1 cellular context compared by ENCODE assay signal in the genomic region with DNA sequence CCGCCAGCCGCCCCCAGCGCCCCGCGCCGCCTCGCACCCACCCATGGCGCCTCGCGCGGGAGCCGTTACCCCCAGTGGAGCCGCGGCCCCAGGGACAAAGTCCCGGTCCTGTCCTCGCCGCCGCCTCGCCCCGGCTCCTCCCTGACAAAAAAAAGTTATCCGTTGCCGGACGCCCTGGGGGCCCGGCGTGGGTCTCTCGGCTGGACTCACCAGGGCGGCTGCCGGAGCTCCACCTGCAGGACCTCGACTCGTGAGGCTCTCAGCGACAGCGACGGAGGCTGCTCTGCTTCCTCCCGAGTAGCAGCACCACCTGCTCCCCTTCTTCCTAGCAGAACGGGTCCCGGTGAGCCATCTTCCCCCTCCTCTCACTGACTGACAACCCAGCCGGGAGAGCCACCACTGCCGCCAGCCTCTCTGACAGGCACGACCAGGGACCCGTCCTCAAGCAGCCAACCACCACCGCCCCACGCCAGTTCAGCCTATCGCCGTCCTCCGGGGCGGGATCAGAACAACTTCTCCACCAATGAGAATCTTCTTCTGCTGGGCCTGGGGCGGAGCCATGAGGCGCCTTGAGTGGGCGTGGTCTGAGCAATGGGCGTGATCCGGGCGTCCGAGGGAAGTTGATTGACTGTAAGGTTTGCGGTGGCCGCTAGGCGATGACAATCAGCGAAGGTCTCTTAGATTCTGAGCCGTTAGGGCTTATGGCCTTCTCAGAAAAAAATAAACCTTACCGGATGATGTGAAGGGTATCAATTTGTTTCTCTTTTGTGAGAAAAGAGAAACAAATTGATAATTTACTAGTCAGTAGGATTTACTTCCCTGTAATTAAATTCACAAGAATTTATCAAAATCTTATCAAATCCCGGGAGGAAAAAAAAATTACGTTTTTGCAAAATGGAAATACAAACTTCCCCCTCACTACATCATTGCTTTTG.
A peak's percentile ranks its signal among the peaks of the same experiment; 100 is the strongest.
TF ChIP-seq lines count a peak whose summit lies in the region.

A gene (minus strand): TSS at position 416 of the 935 bp plus-strand sequence. CDS start 23,019 bp downstream, outside the sequence.

TF ChIP-seq in K562, 482 proteins besides CTCF, POLR2A, EP300 and RAD21 (continued from another document and continues in another):
- TF ChIP-seq WHSC1 (IDR thresholded peaks at IDR 0.05; ENCODE audit: low read length): no peak
- TF ChIP-seq SMARCE1 (IDR thresholded peaks at IDR 0.05): no peak
- no peak for TF ChIP-seq ZNF263 (CRISPR knock-in tag; IDR thresholded peaks at IDR 0.05; ENCODE audit: borderline replicate concordance)
- TF ChIP-seq MAFK (IDR thresholded peaks at IDR 0.05; ENCODE audit: low read length): no peak
- TF ChIP-seq MIER1 (IDR thresholded peaks at IDR 0.05; ENCODE audit: low read depth): no peak
- no peak for TF ChIP-seq CEBPB (tag; IDR thresholded peaks at IDR 0.05)
- no peak for TF ChIP-seq SMARCC2 (IDR thresholded peaks at IDR 0.05; ENCODE audit: low read depth)
- no peak for TF ChIP-seq STAT5B (CRISPR knock-in tag; IDR thresholded peaks at IDR 0.05)
- TF ChIP-seq, protein P1, sequence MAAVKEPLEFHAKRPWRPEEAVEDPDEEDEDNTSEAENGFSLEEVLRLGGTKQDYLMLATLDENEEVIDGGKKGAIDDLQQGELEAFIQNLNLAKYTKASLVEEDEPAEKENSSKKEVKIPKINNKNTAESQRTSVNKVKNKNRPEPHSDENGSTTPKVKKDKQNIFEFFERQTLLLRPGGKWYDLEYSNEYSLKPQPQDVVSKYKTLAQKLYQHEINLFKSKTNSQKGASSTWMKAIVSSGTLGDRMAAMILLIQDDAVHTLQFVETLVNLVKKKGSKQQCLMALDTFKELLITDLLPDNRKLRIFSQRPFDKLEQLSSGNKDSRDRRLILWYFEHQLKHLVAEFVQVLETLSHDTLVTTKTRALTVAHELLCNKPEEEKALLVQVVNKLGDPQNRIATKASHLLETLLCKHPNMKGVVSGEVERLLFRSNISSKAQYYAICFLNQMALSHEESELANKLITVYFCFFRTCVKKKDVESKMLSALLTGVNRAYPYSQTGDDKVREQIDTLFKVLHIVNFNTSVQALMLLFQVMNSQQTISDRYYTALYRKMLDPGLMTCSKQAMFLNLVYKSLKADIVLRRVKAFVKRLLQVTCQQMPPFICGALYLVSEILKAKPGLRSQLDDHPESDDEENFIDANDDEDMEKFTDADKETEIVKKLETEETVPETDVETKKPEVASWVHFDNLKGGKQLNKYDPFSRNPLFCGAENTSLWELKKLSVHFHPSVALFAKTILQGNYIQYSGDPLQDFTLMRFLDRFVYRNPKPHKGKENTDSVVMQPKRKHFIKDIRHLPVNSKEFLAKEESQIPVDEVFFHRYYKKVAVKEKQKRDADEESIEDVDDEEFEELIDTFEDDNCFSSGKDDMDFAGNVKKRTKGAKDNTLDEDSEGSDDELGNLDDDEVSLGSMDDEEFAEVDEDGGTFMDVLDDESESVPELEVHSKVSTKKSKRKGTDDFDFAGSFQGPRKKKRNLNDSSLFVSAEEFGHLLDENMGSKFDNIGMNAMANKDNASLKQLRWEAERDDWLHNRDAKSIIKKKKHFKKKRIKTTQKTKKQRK (IDR thresholded peaks at IDR 0.05; ENCODE audit: borderline replicate concordance, low read depth, low read length): peak; percentile 78; the same call in 1 of the 2 replicates
- 0 out of 2 replicates have a peak, but pooled peaks have one; percentile 60 for TF ChIP-seq POLR2AphosphoS2 (IDR thresholded peaks at IDR 0.05; ENCODE audit: low read length)
- TF ChIP-seq, protein P2, sequence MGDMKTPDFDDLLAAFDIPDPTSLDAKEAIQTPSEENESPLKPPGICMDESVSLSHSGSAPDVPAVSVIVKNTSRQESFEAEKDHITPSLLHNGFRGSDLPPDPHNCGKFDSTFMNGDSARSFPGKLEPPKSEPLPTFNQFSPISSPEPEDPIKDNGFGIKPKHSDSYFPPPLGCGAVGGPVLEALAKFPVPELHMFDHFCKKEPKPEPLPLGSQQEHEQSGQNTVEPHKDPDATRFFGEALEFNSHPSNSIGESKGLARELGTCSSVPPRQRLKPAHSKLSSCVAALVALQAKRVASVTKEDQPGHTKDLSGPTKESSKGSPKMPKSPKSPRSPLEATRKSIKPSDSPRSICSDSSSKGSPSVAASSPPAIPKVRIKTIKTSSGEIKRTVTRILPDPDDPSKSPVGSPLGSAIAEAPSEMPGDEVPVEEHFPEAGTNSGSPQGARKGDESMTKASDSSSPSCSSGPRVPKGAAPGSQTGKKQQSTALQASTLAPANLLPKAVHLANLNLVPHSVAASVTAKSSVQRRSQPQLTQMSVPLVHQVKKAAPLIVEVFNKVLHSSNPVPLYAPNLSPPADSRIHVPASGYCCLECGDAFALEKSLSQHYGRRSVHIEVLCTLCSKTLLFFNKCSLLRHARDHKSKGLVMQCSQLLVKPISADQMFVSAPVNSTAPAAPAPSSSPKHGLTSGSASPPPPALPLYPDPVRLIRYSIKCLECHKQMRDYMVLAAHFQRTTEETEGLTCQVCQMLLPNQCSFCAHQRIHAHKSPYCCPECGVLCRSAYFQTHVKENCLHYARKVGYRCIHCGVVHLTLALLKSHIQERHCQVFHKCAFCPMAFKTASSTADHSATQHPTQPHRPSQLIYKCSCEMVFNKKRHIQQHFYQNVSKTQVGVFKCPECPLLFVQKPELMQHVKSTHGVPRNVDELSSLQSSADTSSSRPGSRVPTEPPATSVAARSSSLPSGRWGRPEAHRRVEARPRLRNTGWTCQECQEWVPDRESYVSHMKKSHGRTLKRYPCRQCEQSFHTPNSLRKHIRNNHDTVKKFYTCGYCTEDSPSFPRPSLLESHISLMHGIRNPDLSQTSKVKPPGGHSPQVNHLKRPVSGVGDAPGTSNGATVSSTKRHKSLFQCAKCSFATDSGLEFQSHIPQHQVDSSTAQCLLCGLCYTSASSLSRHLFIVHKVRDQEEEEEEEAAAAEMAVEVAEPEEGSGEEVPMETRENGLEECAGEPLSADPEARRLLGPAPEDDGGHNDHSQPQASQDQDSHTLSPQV (IDR thresholded peaks at IDR 0.05): no peak
- no peak; the same call in 1 of the 2 replicates for TF ChIP-seq GABPA (tag; conservative IDR thresholded peaks at IDR 0.05; ENCODE audit: low read depth)
- peak; percentile 49; the same call in 1 of the 2 replicates for TF ChIP-seq FOXM1 (IDR thresholded peaks at IDR 0.05; ENCODE audit: low read depth)
- no peak for TF ChIP-seq FOXM1 (CRISPR knock-in tag; IDR thresholded peaks at IDR 0.05; ENCODE audit: low read depth)
- TF ChIP-seq, protein P3, sequence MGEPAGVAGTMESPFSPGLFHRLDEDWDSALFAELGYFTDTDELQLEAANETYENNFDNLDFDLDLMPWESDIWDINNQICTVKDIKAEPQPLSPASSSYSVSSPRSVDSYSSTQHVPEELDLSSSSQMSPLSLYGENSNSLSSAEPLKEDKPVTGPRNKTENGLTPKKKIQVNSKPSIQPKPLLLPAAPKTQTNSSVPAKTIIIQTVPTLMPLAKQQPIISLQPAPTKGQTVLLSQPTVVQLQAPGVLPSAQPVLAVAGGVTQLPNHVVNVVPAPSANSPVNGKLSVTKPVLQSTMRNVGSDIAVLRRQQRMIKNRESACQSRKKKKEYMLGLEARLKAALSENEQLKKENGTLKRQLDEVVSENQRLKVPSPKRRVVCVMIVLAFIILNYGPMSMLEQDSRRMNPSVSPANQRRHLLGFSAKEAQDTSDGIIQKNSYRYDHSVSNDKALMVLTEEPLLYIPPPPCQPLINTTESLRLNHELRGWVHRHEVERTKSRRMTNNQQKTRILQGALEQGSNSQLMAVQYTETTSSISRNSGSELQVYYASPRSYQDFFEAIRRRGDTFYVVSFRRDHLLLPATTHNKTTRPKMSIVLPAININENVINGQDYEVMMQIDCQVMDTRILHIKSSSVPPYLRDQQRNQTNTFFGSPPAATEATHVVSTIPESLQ (CRISPR knock-in tag; IDR thresholded peaks at IDR 0.05): no peak; the same call in 1 of the 2 replicates
- no peak for TF ChIP-seq KAT8 (IDR thresholded peaks at IDR 0.05; ENCODE audit: low read depth)
- TF ChIP-seq, protein P4, sequence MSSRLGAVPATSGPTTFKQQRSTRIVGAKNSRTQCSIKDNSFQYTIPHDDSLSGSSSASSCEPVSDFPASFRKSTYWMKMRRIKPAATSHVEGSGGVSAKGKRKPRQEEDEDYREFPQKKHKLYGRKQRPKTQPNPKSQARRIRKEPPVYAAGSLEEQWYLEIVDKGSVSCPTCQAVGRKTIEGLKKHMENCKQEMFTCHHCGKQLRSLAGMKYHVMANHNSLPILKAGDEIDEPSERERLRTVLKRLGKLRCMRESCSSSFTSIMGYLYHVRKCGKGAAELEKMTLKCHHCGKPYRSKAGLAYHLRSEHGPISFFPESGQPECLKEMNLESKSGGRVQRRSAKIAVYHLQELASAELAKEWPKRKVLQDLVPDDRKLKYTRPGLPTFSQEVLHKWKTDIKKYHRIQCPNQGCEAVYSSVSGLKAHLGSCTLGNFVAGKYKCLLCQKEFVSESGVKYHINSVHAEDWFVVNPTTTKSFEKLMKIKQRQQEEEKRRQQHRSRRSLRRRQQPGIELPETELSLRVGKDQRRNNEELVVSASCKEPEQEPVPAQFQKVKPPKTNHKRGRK (tag; IDR thresholded peaks at IDR 0.05): no peak
- TF ChIP-seq ZNF780A (CRISPR knock-in tag; IDR thresholded peaks at IDR 0.05): no peak
- TF ChIP-seq, protein P5, sequence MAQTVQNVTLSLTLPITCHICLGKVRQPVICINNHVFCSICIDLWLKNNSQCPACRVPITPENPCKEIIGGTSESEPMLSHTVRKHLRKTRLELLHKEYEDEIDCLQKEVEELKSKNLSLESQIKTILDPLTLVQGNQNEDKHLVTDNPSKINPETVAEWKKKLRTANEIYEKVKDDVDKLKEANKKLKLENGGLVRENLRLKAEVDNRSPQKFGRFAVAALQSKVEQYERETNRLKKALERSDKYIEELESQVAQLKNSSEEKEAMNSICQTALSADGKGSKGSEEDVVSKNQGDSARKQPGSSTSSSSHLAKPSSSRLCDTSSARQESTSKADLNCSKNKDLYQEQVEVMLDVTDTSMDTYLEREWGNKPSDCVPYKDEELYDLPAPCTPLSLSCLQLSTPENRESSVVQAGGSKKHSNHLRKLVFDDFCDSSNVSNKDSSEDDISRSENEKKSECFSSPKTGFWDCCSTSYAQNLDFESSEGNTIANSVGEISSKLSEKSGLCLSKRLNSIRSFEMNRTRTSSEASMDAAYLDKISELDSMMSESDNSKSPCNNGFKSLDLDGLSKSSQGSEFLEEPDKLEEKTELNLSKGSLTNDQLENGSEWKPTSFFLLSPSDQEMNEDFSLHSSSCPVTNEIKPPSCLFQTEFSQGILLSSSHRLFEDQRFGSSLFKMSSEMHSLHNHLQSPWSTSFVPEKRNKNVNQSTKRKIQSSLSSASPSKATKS (CRISPR knock-in tag; IDR thresholded peaks at IDR 0.05): no peak
- no peak for TF ChIP-seq COPS2 (conservative IDR thresholded peaks at IDR 0.05)
- TF ChIP-seq HDAC3 (IDR thresholded peaks at IDR 0.05; ENCODE audit: borderline replicate concordance, partially characterized antibody): no peak
- TF ChIP-seq TEAD4 (IDR thresholded peaks at IDR 0.05; ENCODE audit: low read length): no peak; the same call in 1 of the 2 replicates
- TF ChIP-seq TEAD4 (CRISPR knock-in tag; IDR thresholded peaks at IDR 0.05; ENCODE audit: borderline replicate concordance): no peak
- TF ChIP-seq SMAD2 (IDR thresholded peaks at IDR 0.05; ENCODE audit: low read depth, low read length): no peak
- TF ChIP-seq, protein P6, sequence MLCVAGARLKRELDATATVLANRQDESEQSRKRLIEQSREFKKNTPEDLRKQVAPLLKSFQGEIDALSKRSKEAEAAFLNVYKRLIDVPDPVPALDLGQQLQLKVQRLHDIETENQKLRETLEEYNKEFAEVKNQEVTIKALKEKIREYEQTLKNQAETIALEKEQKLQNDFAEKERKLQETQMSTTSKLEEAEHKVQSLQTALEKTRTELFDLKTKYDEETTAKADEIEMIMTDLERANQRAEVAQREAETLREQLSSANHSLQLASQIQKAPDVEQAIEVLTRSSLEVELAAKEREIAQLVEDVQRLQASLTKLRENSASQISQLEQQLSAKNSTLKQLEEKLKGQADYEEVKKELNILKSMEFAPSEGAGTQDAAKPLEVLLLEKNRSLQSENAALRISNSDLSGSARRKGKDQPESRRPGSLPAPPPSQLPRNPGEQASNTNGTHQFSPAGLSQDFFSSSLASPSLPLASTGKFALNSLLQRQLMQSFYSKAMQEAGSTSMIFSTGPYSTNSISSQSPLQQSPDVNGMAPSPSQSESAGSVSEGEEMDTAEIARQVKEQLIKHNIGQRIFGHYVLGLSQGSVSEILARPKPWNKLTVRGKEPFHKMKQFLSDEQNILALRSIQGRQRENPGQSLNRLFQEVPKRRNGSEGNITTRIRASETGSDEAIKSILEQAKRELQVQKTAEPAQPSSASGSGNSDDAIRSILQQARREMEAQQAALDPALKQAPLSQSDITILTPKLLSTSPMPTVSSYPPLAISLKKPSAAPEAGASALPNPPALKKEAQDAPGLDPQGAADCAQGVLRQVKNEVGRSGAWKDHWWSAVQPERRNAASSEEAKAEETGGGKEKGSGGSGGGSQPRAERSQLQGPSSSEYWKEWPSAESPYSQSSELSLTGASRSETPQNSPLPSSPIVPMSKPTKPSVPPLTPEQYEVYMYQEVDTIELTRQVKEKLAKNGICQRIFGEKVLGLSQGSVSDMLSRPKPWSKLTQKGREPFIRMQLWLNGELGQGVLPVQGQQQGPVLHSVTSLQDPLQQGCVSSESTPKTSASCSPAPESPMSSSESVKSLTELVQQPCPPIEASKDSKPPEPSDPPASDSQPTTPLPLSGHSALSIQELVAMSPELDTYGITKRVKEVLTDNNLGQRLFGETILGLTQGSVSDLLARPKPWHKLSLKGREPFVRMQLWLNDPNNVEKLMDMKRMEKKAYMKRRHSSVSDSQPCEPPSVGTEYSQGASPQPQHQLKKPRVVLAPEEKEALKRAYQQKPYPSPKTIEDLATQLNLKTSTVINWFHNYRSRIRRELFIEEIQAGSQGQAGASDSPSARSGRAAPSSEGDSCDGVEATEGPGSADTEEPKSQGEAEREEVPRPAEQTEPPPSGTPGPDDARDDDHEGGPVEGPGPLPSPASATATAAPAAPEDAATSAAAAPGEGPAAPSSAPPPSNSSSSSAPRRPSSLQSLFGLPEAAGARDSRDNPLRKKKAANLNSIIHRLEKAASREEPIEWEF (CRISPR knock-in tag; IDR thresholded peaks at IDR 0.05): no peak
- TF ChIP-seq, protein P7, sequence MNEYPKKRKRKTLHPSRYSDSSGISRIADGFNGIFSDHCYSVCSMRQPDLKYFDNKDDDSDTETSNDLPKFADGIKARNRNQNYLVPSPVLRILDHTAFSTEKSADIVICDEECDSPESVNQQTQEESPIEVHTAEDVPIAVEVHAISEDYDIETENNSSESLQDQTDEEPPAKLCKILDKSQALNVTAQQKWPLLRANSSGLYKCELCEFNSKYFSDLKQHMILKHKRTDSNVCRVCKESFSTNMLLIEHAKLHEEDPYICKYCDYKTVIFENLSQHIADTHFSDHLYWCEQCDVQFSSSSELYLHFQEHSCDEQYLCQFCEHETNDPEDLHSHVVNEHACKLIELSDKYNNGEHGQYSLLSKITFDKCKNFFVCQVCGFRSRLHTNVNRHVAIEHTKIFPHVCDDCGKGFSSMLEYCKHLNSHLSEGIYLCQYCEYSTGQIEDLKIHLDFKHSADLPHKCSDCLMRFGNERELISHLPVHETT (CRISPR knock-in tag; conservative IDR thresholded peaks at IDR 0.05 in 1 of 2, IDR thresholded peaks at IDR 0.05 in 1 of 2): peak in 1 of 2 experiments; percentile 58; a peak in 1 of 4 replicates
- no peak for TF ChIP-seq HIVEP1 (CRISPR knock-in tag; IDR thresholded peaks at IDR 0.05)
- TF ChIP-seq LEF1 (IDR thresholded peaks at IDR 0.05): no peak
- TF ChIP-seq EGR1 (conservative IDR thresholded peaks at IDR 0.05): peak; percentile 42; the same call in 1 of the 2 replicates
